ENCODE assay signal across 16 cellular contexts in genomic region chrX:28205905-28206304, GRCh38.
DNase-seq lines count a peak whose midpoint lies in the region; ATAC-seq and TF ChIP-seq lines count a peak whose summit lies in the region.
"Had no signal": no experiment of that assay in that cellular context is flagged by ENCODE, and none has a peak within 500 bp of the region (broad histone marks: within the 10 kb centered on the region; RNA-seq: fewer than 3 reads in every experiment).

No MANE protein-coding gene starts in this region.

- DNase-seq in DMS53 treated with DMSO at 0.1 percent for 48 hours (lab: John Stamatoyannopoulos, UW; ENCODE audit: unreplicated experiment) (peak; percentile 36), NCI-H510A (lab: John Stamatoyannopoulos, UW) (peak; percentile 1), nephron progenitor cell (no peak), amygdala (lab: John Stamatoyannopoulos, UW) (no peak), NCI-H1105 treated with DMSO at 0.1 percent for 48 hours (lab: John Stamatoyannopoulos, UW) (no peak), HuH-7 (ENCODE audit: low spot score) (no peak)
- DNase-seq: activated CD4-positive, alpha-beta T cell treated with anti-CD3 and anti-CD28 coated beads, Interleukin-2, amount 50 U/mL, for 4 hours; activated naive CD4-positive, alpha-beta T cell; CD8-positive, alpha-beta memory T cell; Kasumi-1; NCI-H1436 treated with DMSO at 0.1 percent for 48 hours; NCI-H2227 treated with DMSO at 0.1 percent for 48 hours; occipital lobe; stimulated activated CD4-positive, alpha-beta T cell treated with anti-CD3 and anti-CD28 coated beads, Interleukin-1b, Interleukin-23, amount 100 ng/mL, for 48 hours had no signal

- ATAC-seq in esophagus mucosa, result peak; percentile 84

- H3K36me3 Mint-ChIP-seq in nephron progenitor cell (ENCODE audit: low read depth), result no peaks in the 10 kb centered on the region
- H3K36me3 Mint-ChIP-seq: CD8-positive, alpha-beta memory T cell had no signal

- H3K27me3 Mint-ChIP-seq in nephron progenitor cell (ENCODE audit: low read depth, poor library complexity), result no peaks in the 10 kb centered on the region
- H3K27me3 Mint-ChIP-seq: CD8-positive, alpha-beta memory T cell had no signal

- peak overlapping the region; percentile 84 for H3K27ac Mint-ChIP-seq in nephron progenitor cell
- H3K27ac Mint-ChIP-seq: CD8-positive, alpha-beta memory T cell; T-helper 1 cell treated with Interleukin-12 subunit alpha and Interleukin-12 subunit beta and Interleukin-4 antibody, amounts not matched to agents 30 μg/mL and 1 μg/mL, for 36 hours had no signal

- peaks cover 14% of the 10 kb centered on the region for H3K4me1 Mint-ChIP-seq in nephron progenitor cell
- H3K4me1 Mint-ChIP-seq: CD8-positive, alpha-beta memory T cell had no signal

- H3K4me3 Mint-ChIP-seq in nephron progenitor cell, result peak overlapping the region; percentile 75
- H3K4me3 Mint-ChIP-seq: CD8-positive, alpha-beta memory T cell; T-helper 1 cell treated with Interleukin-12 subunit alpha and Interleukin-12 subunit beta and Interleukin-4 antibody, amounts not matched to agents 30 μg/mL and 1 μg/mL, for 36 hours had no signal

- TF ChIP-seq CTCF in nephron progenitor cell (IDR thresholded peaks at IDR 0.05), result no peak

- H3K9me3 Mint-ChIP-seq in nephron progenitor cell, result peaks cover 13% of the 10 kb centered on the region
- H3K9me3 Mint-ChIP-seq: T-helper 1 cell treated with Interleukin-12 subunit alpha and Interleukin-12 subunit beta and Interleukin-4 antibody, amounts not matched to agents 30 μg/mL and 1 μg/mL, for 36 hours had no signal

Comparison
In these comparisons a context has a peak if more than half of its experiments do, and no peak if none do; other contexts are left out.
1. DNase-seq: peak in DMS53 treated with DMSO at 0.1 percent for 48 hours (single experiment) and NCI-H510A (single experiment); none in nephron progenitor cell (single experiment), amygdala (0 of 56), NCI-H1105 treated with DMSO at 0.1 percent for 48 hours (single experiment) and HuH-7 (single experiment).